8 cellular contexts compared by ENCODE assay signal in genomic region chr9:136339173-136339957, GRCh38. TPM values are rescaled to one million over a fixed set of nuclear protein-coding genes. Genes with fewer than 3 reads are reported as not detected.
DNase-seq lines count a peak whose midpoint lies in the region; ATAC-seq and TF ChIP-seq lines count a peak whose summit lies in the region.
"Had no signal": no experiment of that assay in that cellular context is flagged by ENCODE, and none has a peak within 500 bp of the region (broad histone marks: within the 10 kb centered on the region; RNA-seq: fewer than 3 reads in every experiment).

No MANE protein-coding gene starts in this region.

- H3K9me3 ChIP-seq in HCT116 (ENCODE audit: control insufficient read depth in 1 of 2, insufficient read depth in 1 of 2, low read depth in 1 of 2, low read length in 2 of 2), result no peaks in the 10 kb centered on the region
- no peaks in the 10 kb centered on the region for H3K9me3 ChIP-seq in SK-N-SH
- no peaks in the 10 kb centered on the region for H3K9me3 ChIP-seq in endocrine pancreas (ENCODE audit: control insufficient read depth, low read length)
- no peaks in the 10 kb centered on the region for H3K9me3 ChIP-seq in mesenchymal stem cell (ENCODE audit: control insufficient read depth, low read length)

- intact Hi-C loops in HCT116 (cut with micrococcal nuclease), result loop anchor here (2.0 kb wide), 1 partner anchor 61 kb away; the partner anchor contains the start of gene SNAPC4

- H3K23ac ChIP-seq in mesenchymal stem cell (ENCODE audit: low read length in 2 of 2), result no peak overlapping the region

- H2BK120ac ChIP-seq in mesenchymal stem cell (ENCODE audit: low read depth, low read length), result no peak overlapping the region

- H4K8ac ChIP-seq in mesenchymal stem cell (ENCODE audit: low read length), result no peak overlapping the region

- BruUV-seq in HCT116 (replicated peaks; lab: Mats Ljungman, UMichigan), result no TSS peak

- no peak overlapping the region for H3K18ac ChIP-seq in mesenchymal stem cell (ENCODE audit: low read depth in 1 of 2, low read length in 2 of 2)

- peaks cover 17% of the 10 kb centered on the region for H3K79me1 ChIP-seq in mesenchymal stem cell (replicated peaks; ENCODE audit: low read length, poor library complexity, severe bottlenecking)

- H3K79me2 ChIP-seq in HCT116 (ENCODE audit: insufficient read depth, low read length) (no peaks in the 10 kb centered on the region), SK-N-SH (ENCODE audit: insufficient read depth) (no peaks in the 10 kb centered on the region)

- H3K4ac ChIP-seq in mesenchymal stem cell (ENCODE audit: low read depth in 1 of 2, low read length in 2 of 2), result no peak overlapping the region

- no peak overlapping the region for H2BK5ac ChIP-seq in mesenchymal stem cell (ENCODE audit: low read depth, low read length, poor library complexity, severe bottlenecking)

- no peaks in the 10 kb centered on the region for H4K20me1 ChIP-seq in HCT116 (ENCODE audit: insufficient read depth)
- no peaks in the 10 kb centered on the region for H4K20me1 ChIP-seq in SK-N-SH (ENCODE audit: insufficient read depth)

- TF ChIP-seq EP300 in SK-N-SH (IDR thresholded peaks at IDR 0.05; ENCODE audit: borderline replicate concordance in 1 of 2, low read depth in 1 of 2, low read length in 1 of 2), result no peak

- RAD21 ChIA-PET in HCT116 (lab: Charles Lee; ENCODE audit: low non-redundant PET in 1 of 2, low total read pairs in 2 of 2, uncharacterized antibody in 2 of 2, unreplicated experiment in 2 of 2), result no interaction called here

- H3K9ac ChIP-seq in HCT116 (ENCODE audit: low read length) (no peak overlapping the region), SK-N-SH (no peak overlapping the region), endocrine pancreas (ENCODE audit: control insufficient read depth, insufficient read depth, low read length) (peak overlapping the region; percentile 7), mesenchymal stem cell (ENCODE audit: low read length) (no peak overlapping the region)

- peak; percentile 87 for ATAC-seq in HCT116
- ATAC-seq in HG03378 (IDR thresholded peaks at IDR 0.05; ENCODE audit: unreplicated experiment), result no peak

- H2BK15ac ChIP-seq in mesenchymal stem cell (ENCODE audit: low read depth, poor library complexity, severe bottlenecking), result no peak overlapping the region

- H2AK5ac ChIP-seq in mesenchymal stem cell (ENCODE audit: low read length, severe bottlenecking), result no peak overlapping the region

- H3K9me2 ChIP-seq in HCT116 (ENCODE audit: insufficient read depth) (no peaks in the 10 kb centered on the region), SK-N-SH (no peaks in the 10 kb centered on the region)

- no peak overlapping the region for H3K27ac ChIP-seq in HCT116 (ENCODE audit: low read depth, low read length)
- no peak overlapping the region for H3K27ac ChIP-seq in SK-N-SH (ENCODE audit: low read depth in 2 of 2, low read length in 1 of 2)
- no peak overlapping the region for H3K27ac ChIP-seq in mesenchymal stem cell (ENCODE audit: low read length, poor library complexity, severe bottlenecking)

- H3K4me3 ChIP-seq in HCT116 (replicated peaks in 1 of 2; ENCODE audit: low read depth in 1 of 2, low read length in 2 of 2) (no peak overlapping the region), SK-N-SH (ENCODE audit: low read depth in 2 of 2, low read length in 1 of 2) (peak overlapping the region in 1 of 2 experiments; percentile 29; a peak in 1 of 4 replicates), endocrine pancreas (ENCODE audit: control insufficient read depth, insufficient read depth, low read length) (no peak overlapping the region), mesenchymal stem cell (ENCODE audit: insufficient read depth in 1 of 2, low read depth in 1 of 2, low read length in 2 of 2) (no peak overlapping the region)

- H2BK12ac ChIP-seq in mesenchymal stem cell (ENCODE audit: low read length in 2 of 2), result no peak overlapping the region

- no peak overlapping the region for H3K14ac ChIP-seq in mesenchymal stem cell (ENCODE audit: low read length in 2 of 2)

- TF ChIP-seq RAD21 in HCT116 (IDR thresholded peaks at IDR 0.05; ENCODE audit: low read depth) (no peak), SK-N-SH (IDR thresholded peaks at IDR 0.05; ENCODE audit: low read length) (peak; percentile 62)

- H3K36me3 ChIP-seq in HCT116 (ENCODE audit: control insufficient read depth in 1 of 2, insufficient read depth in 2 of 2, low read length in 2 of 2), result no peaks in the 10 kb centered on the region; a peak in 1 of 4 replicates
- peaks cover 0 to 60% of the 10 kb centered on the region in 2 experiments for H3K36me3 ChIP-seq in SK-N-SH (replicated peaks in 1 of 2; ENCODE audit: control insufficient read depth in 1 of 2, insufficient read depth in 2 of 2, low read length in 1 of 2)
- H3K36me3 ChIP-seq in endocrine pancreas (ENCODE audit: control insufficient read depth, insufficient read depth, low read length), result no peaks in the 10 kb centered on the region
- H3K36me3 ChIP-seq in mesenchymal stem cell (ENCODE audit: control insufficient read depth in 1 of 2, insufficient read depth in 2 of 2, low read depth in 1 of 2, low read length in 2 of 2), result peaks cover 50 to 91% of the 10 kb centered on the region in 2 experiments

- no peak overlapping the region for H2AFZ ChIP-seq in HCT116 (ENCODE audit: low read depth, low read length, poor library complexity, severe bottlenecking)
- no peak overlapping the region for H2AFZ ChIP-seq in SK-N-SH (ENCODE audit: low read depth)
- no peak overlapping the region for H2AFZ ChIP-seq in mesenchymal stem cell (ENCODE audit: low read depth, low read length)

- no peak for TF ChIP-seq POLR2A in HCT116 (IDR thresholded peaks at IDR 0.05; ENCODE audit: borderline replicate concordance, extremely low read depth, insufficient read depth, insufficient read length)

- TF ChIP-seq CTCF in HCT116 (IDR thresholded peaks at IDR 0.05 in 2 of 3, conservative IDR thresholded peaks at IDR 0.05 in 1 of 3; ENCODE audit: borderline replicate concordance in 1 of 3, insufficient read depth in 1 of 3, low read depth in 2 of 3, low read length in 2 of 3) (peak in 2 of 3 experiments; percentile 99; a peak in 4 of 6 replicates), SK-N-SH (IDR thresholded peaks at IDR 0.05) (peak; percentile 73)

- CTCF ChIA-PET in HCT116 (lab: Charles Lee) (interaction anchor here (0.7 to 1.1 kb wide), 2 partner anchors 10 to 24 kb away, joined by 3 read pairs; partner anchors contain the start of gene DNLZ), SK-N-SH (lab: Yijun Ruan, JAX) (interaction anchor here (0.6 to 2.6 kb wide), 8 partner anchors 11 to 62 kb away, joined by 3 to 11 read pairs (median 4); no protein-coding TSS in a partner anchor)

- DNase-seq in DMS153 (lab: John Stamatoyannopoulos, UW) (peak; percentile 12), HCT116 (ENCODE audit: low read depth, low spot score) (no peak), SK-N-SH (peak; percentile 83), mesenchymal stem cell (peak; percentile 60), GF-D8 (lab: John Stamatoyannopoulos, UW) (no peak)
- DNase-seq: activated T-cell treated with anti-CD3 and anti-CD28 coated beads, Interleukin-2, amount 50 U/mL, for 4 hours had no signal

- H3K4me2 ChIP-seq in HCT116 (ENCODE audit: low read length) (no peak overlapping the region), SK-N-SH (no peak overlapping the region), mesenchymal stem cell (ENCODE audit: low read length, poor library complexity, severe bottlenecking) (no peak overlapping the region)

- POLR2A ChIA-PET in HCT116 (lab: Charles Lee), result no interaction called here
- POLR2A ChIA-PET in SK-N-SH (lab: Yijun Ruan, JAX), result no interaction called here

- H3K27me3 ChIP-seq in HCT116 (ENCODE audit: insufficient read depth, low read length), result no peaks in the 10 kb centered on the region
- no peaks in the 10 kb centered on the region for H3K27me3 ChIP-seq in SK-N-SH (ENCODE audit: insufficient read depth)
- H3K27me3 ChIP-seq in endocrine pancreas (ENCODE audit: control insufficient read depth, insufficient read depth, low read length), result no peaks in the 10 kb centered on the region
- no peaks in the 10 kb centered on the region for H3K27me3 ChIP-seq in mesenchymal stem cell (ENCODE audit: control insufficient read depth in 1 of 2, insufficient read depth in 1 of 2, low read length in 2 of 2)

- H4K91ac ChIP-seq in mesenchymal stem cell (ENCODE audit: low read length), result no peak overlapping the region

- 82% methylated on average over 16 of the region's 32 CpGs for WGBS in SK-N-SH (ENCODE audit: low lambda C conversion rate)
- 73% methylated on average over 28 of the region's 32 CpGs for WGBS in mesenchymal stem cell

- H3K4me1 ChIP-seq in HCT116 (ENCODE audit: control insufficient read depth in 1 of 2, insufficient read depth in 2 of 2, low read length in 2 of 2) (peaks cover 6 to 14% of the 10 kb centered on the region in 2 experiments; a peak in 3 of 4 replicates), SK-N-SH (ENCODE audit: control insufficient read depth in 1 of 2, insufficient read depth in 2 of 2, low read depth in 1 of 2, low read length in 1 of 2) (no peaks in the 10 kb centered on the region; a peak in 1 of 4 replicates), endocrine pancreas (ENCODE audit: control insufficient read depth, insufficient read depth, low read length) (no peaks in the 10 kb centered on the region), mesenchymal stem cell (ENCODE audit: control insufficient read depth, insufficient read depth, low read depth, low read length) (peaks cover 55% of the 10 kb centered on the region)

- no peaks in the 10 kb centered on the region for H3F3A ChIP-seq in SK-N-SH (replicated peaks; ENCODE audit: insufficient read depth)

RNA-seq across cellular contexts. Expression of gene GPSM1, which starts 12.0 kb away (rescaled TPM):
- total RNA-seq in HCT116 (2021; ENCODE audit: unreplicated experiment), result 26.4 TPM
- polyA plus RNA-seq in HCT116 (2012), result 18.3 and 19.7 TPM in 2 replicates
- 22.8 and 26.7 TPM in 2 replicates for polyA plus RNA-seq in SK-N-SH (2012; rRNA removed)
- 8.0 and 15.6 TPM in 2 replicates for polyA plus RNA-seq in SK-N-SH (2012; cell fraction: cytosol; rRNA removed)
- polyA plus RNA-seq in SK-N-SH (2012; cell fraction: nucleus; rRNA removed), result 105 and 135 TPM in 2 replicates
- polyA plus RNA-seq in mesenchymal stem cell (2013, experiment 1 of 2), result 37.1 TPM
- polyA plus RNA-seq in mesenchymal stem cell (2013, experiment 2 of 2), result 35.2 TPM

RNA-seq across cellular contexts. Expression of gene DNLZ, which starts 24.2 kb away (rescaled TPM):
- total RNA-seq in HCT116 (2021; ENCODE audit: unreplicated experiment), result 21.9 TPM
- 15.6 and 15.7 TPM in 2 replicates for polyA plus RNA-seq in HCT116 (2012)
- polyA plus RNA-seq in SK-N-SH (2012; rRNA removed), result 24.5 and 40.6 TPM in 2 replicates
- 21.5 and 26.9 TPM in 2 replicates for polyA plus RNA-seq in SK-N-SH (2012; cell fraction: cytosol; rRNA removed)
- 20.8 and 42.6 TPM in 2 replicates for polyA plus RNA-seq in SK-N-SH (2012; cell fraction: nucleus; rRNA removed)
- polyA plus RNA-seq in mesenchymal stem cell (2013, experiment 1 of 2), result 15.5 TPM
- 16.8 TPM for polyA plus RNA-seq in mesenchymal stem cell (2013, experiment 2 of 2)

RNA-seq across cellular contexts. Expression of gene CARD9, which starts 34.1 kb away (rescaled TPM):
- total RNA-seq in HCT116 (2021; ENCODE audit: unreplicated experiment), result 1.2 TPM
- 0.51 and 0.57 TPM in 2 replicates for polyA plus RNA-seq in HCT116 (2012)
- polyA plus RNA-seq in SK-N-SH (2012; rRNA removed), result 1.1 and 1.7 TPM in 2 replicates
- polyA plus RNA-seq in SK-N-SH (2012; cell fraction: cytosol; rRNA removed), result 0.40 and 1.1 TPM in 2 replicates
- polyA plus RNA-seq in SK-N-SH (2012; cell fraction: nucleus; rRNA removed), result 6.4 and 12.1 TPM in 2 replicates
- 0.37 TPM for polyA plus RNA-seq in mesenchymal stem cell (2013, experiment 1 of 2)
- 0.51 TPM for polyA plus RNA-seq in mesenchymal stem cell (2013, experiment 2 of 2)

RNA-seq across cellular contexts. Expression of gene CCDC187, which starts 35.5 kb away (rescaled TPM):
- 4.6 TPM for total RNA-seq in HCT116 (2021; ENCODE audit: unreplicated experiment)
- polyA plus RNA-seq in HCT116 (2012), result 1.2 and 1.5 TPM in 2 replicates
- polyA plus RNA-seq in SK-N-SH (2012; rRNA removed), result not detected in 2 replicates
- not detected in 2 replicates for polyA plus RNA-seq in SK-N-SH (2012; cell fraction: cytosol; rRNA removed)
- 0.02 TPM in 1 of 2 replicates, not detected in the other for polyA plus RNA-seq in SK-N-SH (2012; cell fraction: nucleus; rRNA removed)
- polyA plus RNA-seq in mesenchymal stem cell (2013, experiment 1 of 2), result under 0.01 TPM
- not detected for polyA plus RNA-seq in mesenchymal stem cell (2013, experiment 2 of 2)

Comparison
In these comparisons a context has a peak if more than half of its experiments do, and no peak if none do; other contexts are left out.
1. DNase-seq: peak in DMS153 (single experiment), SK-N-SH (single experiment) and mesenchymal stem cell (single experiment); none in HCT116 (single experiment) and GF-D8 (single experiment).